Comparison of ENCODE assay signal across 1 cellular context in genomic region chr4:85995361-85995760, GRCh38.
TF ChIP-seq lines count a peak whose summit lies in the region.

No MANE protein-coding gene starts in this region.

TF ChIP-seq in WTC11, 78 proteins besides CTCF, POLR2A, EP300 and RAD21 (continued from another document):
- TF ChIP-seq, protein P1, sequence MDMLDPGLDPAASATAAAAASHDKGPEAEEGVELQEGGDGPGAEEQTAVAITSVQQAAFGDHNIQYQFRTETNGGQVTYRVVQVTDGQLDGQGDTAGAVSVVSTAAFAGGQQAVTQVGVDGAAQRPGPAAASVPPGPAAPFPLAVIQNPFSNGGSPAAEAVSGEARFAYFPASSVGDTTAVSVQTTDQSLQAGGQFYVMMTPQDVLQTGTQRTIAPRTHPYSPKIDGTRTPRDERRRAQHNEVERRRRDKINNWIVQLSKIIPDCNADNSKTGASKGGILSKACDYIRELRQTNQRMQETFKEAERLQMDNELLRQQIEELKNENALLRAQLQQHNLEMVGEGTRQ (CRISPR knock-in tag; IDR thresholded peaks at IDR 0.05): no peak
- TF ChIP-seq, protein P2, sequence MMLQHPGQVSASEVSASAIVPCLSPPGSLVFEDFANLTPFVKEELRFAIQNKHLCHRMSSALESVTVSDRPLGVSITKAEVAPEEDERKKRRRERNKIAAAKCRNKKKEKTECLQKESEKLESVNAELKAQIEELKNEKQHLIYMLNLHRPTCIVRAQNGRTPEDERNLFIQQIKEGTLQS (CRISPR knock-in tag; conservative IDR thresholded peaks at IDR 0.05): no peak
- no peak for TF ChIP-seq GRHL2 (CRISPR knock-in tag; IDR thresholded peaks at IDR 0.05; ENCODE audit: insufficient replicate concordance, severe bottlenecking)
- TF ChIP-seq NFYB (CRISPR knock-in tag; conservative IDR thresholded peaks at IDR 0.05; ENCODE audit: low read depth): no peak
